Comparison of ENCODE assay signal across 19 cellular contexts in genomic region chr4:177464026-177464425, GRCh38. TPM values are rescaled to one million over a fixed set of nuclear protein-coding genes. Genes with fewer than 3 reads are reported as not detected.
A peak's percentile ranks its signal among the peaks of the same experiment; 100 is the strongest.
DNase-seq lines count a peak whose midpoint lies in the region; ATAC-seq, FAIRE-seq and TF ChIP-seq lines count a peak whose summit lies in the region.
"Had no signal": no experiment of that assay in that cellular context is flagged by ENCODE, and none has a peak within 500 bp of the region (broad histone marks: within the 10 kb centered on the region; RNA-seq: fewer than 3 reads in every experiment).

No MANE protein-coding gene starts in this region.

- H3K79me2 ChIP-seq in GM23338 (replicated peaks; ENCODE audit: insufficient read depth) (no peaks in the 10 kb centered on the region), astrocyte (ENCODE audit: insufficient read depth, low read length) (no peaks in the 10 kb centered on the region), trophoblast cell (ENCODE audit: control insufficient read depth, insufficient read depth, low read length, poor library complexity) (no peaks in the 10 kb centered on the region)

- H3F3A ChIP-seq in GM23338 (replicated peaks; ENCODE audit: low read depth): no peaks in the 10 kb centered on the region

- no peaks in the 10 kb centered on the region for H3K79me1 ChIP-seq in trophoblast cell (ENCODE audit: low read length)

- no peak overlapping the region for H3K18ac ChIP-seq in trophoblast cell (ENCODE audit: low read length)

- no peaks in the 10 kb centered on the region for H3K36me3 ChIP-seq in GM23338 (ENCODE audit: insufficient read depth)
- H3K36me3 ChIP-seq in RWPE2 (ENCODE audit: low read depth): no peaks in the 10 kb centered on the region
- H3K36me3 ChIP-seq in astrocyte (ENCODE audit: insufficient read depth, low read length): no peaks in the 10 kb centered on the region
- H3K36me3 ChIP-seq in trophoblast cell (ENCODE audit: control insufficient read depth in 1 of 2, insufficient read depth in 2 of 2, low read length in 2 of 2): no peaks in the 10 kb centered on the region
- H3K36me3 ChIP-seq: SJCRH30 had no signal

- TF ChIP-seq CTCF in GM23338 (conservative IDR thresholded peaks at IDR 0.05; ENCODE audit: low read depth in 2 of 2): no peak
- TF ChIP-seq CTCF in RWPE2 (IDR thresholded peaks at IDR 0.05; ENCODE audit: poor library complexity, severe bottlenecking): no peak
- no peak for TF ChIP-seq CTCF in astrocyte (IDR thresholded peaks at IDR 0.05; ENCODE audit: insufficient read depth, low read depth, low read length)
- no peak for TF ChIP-seq CTCF in lower leg skin (IDR thresholded peaks at IDR 0.05)

- H3K4me3 ChIP-seq in GM23338: no peak overlapping the region
- no peak overlapping the region for H3K4me3 ChIP-seq in RWPE2 (ENCODE audit: severe bottlenecking)
- no peak overlapping the region for H3K4me3 ChIP-seq in astrocyte (ENCODE audit: insufficient read depth, low read depth, low read length)
- H3K4me3 ChIP-seq in trophoblast cell (ENCODE audit: low read depth, low read length): no peak overlapping the region
- H3K4me3 ChIP-seq in lower leg skin (ENCODE audit: low read depth, poor library complexity, severe bottlenecking): no peak overlapping the region
- H3K4me3 ChIP-seq: SJCRH30 had no signal

- H4K12ac ChIP-seq in trophoblast cell (ENCODE audit: low read depth, low read length): no peak overlapping the region

- peaks cover 3% of the 10 kb centered on the region for H3K27me3 Mint-ChIP-seq in GM23338 (ENCODE audit: insufficient read depth, low read depth, poor library complexity)
- no peaks in the 10 kb centered on the region for H3K27me3 Mint-ChIP-seq in astrocyte (ENCODE audit: low read depth, unreplicated experiment)
- H3K27me3 Mint-ChIP-seq: CD8-positive, alpha-beta memory T cell had no signal

- H4K91ac ChIP-seq in trophoblast cell (ENCODE audit: low read depth, low read length): no peak overlapping the region

- no peaks in the 10 kb centered on the region for H3K9me2 ChIP-seq in GM23338 (ENCODE audit: insufficient read depth)

- no peak overlapping the region for H2BK5ac ChIP-seq in trophoblast cell (ENCODE audit: low read depth, low read length, poor library complexity)

- FAIRE-seq in astrocyte (lab: Jason Lieb, UNC): no peak
- FAIRE-seq: GM19239, HepG2 had no signal

- H3K9me3 Mint-ChIP-seq in GM23338 (no peaks in the 10 kb centered on the region), astrocyte (ENCODE audit: unreplicated experiment) (no peaks in the 10 kb centered on the region)
- H3K9me3 Mint-ChIP-seq: CD8-positive, alpha-beta memory T cell had no signal

- TF ChIP-seq POLR2A in lower leg skin (IDR thresholded peaks at IDR 0.05): no peak

- no peaks in the 10 kb centered on the region for H3K27me3 ChIP-seq in GM23338 (ENCODE audit: insufficient read depth)
- no peaks in the 10 kb centered on the region for H3K27me3 ChIP-seq in RWPE2 (ENCODE audit: insufficient read depth, poor library complexity, severe bottlenecking)
- no peaks in the 10 kb centered on the region for H3K27me3 ChIP-seq in astrocyte (ENCODE audit: insufficient read depth, low read length)
- H3K27me3 ChIP-seq in trophoblast cell (ENCODE audit: insufficient read depth, low read length): no peaks in the 10 kb centered on the region
- H3K27me3 ChIP-seq: SJCRH30 had no signal

- no peak overlapping the region for H3K23ac ChIP-seq in trophoblast cell (ENCODE audit: low read length)

- H3K4me2 ChIP-seq in GM23338 (0 out of 2 replicates have a peak overlapping the region, but pooled peaks have one; percentile 7), astrocyte (ENCODE audit: low read length) (peak overlapping the region; percentile 21), trophoblast cell (ENCODE audit: low read length) (no peak overlapping the region)

- H3K36me3 Mint-ChIP-seq in GM23338 (ENCODE audit: low read depth) (no peaks in the 10 kb centered on the region), astrocyte (ENCODE audit: low read depth, unreplicated experiment) (no peaks in the 10 kb centered on the region)

- peak overlapping the region; percentile 66 for H3K27ac Mint-ChIP-seq in GM23338
- no peak overlapping the region for H3K27ac Mint-ChIP-seq in astrocyte (ENCODE audit: unreplicated experiment)
- H3K27ac Mint-ChIP-seq: CD8-positive, alpha-beta memory T cell had no signal

- H3K27ac ChIP-seq in GM23338 (ENCODE audit: low read depth) (no peak overlapping the region), RWPE2 (ENCODE audit: poor library complexity, severe bottlenecking) (no peak overlapping the region), astrocyte (ENCODE audit: low read depth, low read length) (no peak overlapping the region), trophoblast cell (ENCODE audit: low read depth, low read length) (no peak overlapping the region)
- H3K27ac ChIP-seq: SJCRH30 had no signal

- H3K4ac ChIP-seq in trophoblast cell (ENCODE audit: low read depth, low read length): no peak overlapping the region

- H3K4me1 Mint-ChIP-seq in GM23338: peaks cover 9% of the 10 kb centered on the region
- peaks cover 5% of the 10 kb centered on the region for H3K4me1 Mint-ChIP-seq in astrocyte (ENCODE audit: low read depth, unreplicated experiment)
- H3K4me1 Mint-ChIP-seq: CD8-positive, alpha-beta memory T cell had no signal

- H2AFZ ChIP-seq in GM23338: no peak overlapping the region
- H2AFZ ChIP-seq in astrocyte (ENCODE audit: low read depth, low read length): no peak overlapping the region
- no peak overlapping the region for H2AFZ ChIP-seq in trophoblast cell (ENCODE audit: insufficient read depth, low read length, poor library complexity)

- H3K9ac ChIP-seq in astrocyte (ENCODE audit: low read length) (no peak overlapping the region), trophoblast cell (ENCODE audit: low read length) (no peak overlapping the region)

- H4K20me1 ChIP-seq in GM23338 (replicated peaks; ENCODE audit: insufficient read depth) (no peaks in the 10 kb centered on the region), astrocyte (ENCODE audit: insufficient read depth, low read length) (no peaks in the 10 kb centered on the region)

- H3K14ac ChIP-seq in trophoblast cell (ENCODE audit: low read length): no peak overlapping the region

- no peak overlapping the region for H2BK12ac ChIP-seq in trophoblast cell (ENCODE audit: low read length)

- no peak overlapping the region for H2AK5ac ChIP-seq in trophoblast cell (ENCODE audit: low read length)

- H3K4me1 ChIP-seq in GM23338 (ENCODE audit: insufficient read depth) (no peaks in the 10 kb centered on the region), RWPE2 (ENCODE audit: insufficient read depth, poor library complexity, severe bottlenecking) (peaks cover 7% of the 10 kb centered on the region), astrocyte (ENCODE audit: insufficient read depth, low read length) (peaks cover 5% of the 10 kb centered on the region), trophoblast cell (ENCODE audit: control insufficient read depth in 1 of 2, insufficient read depth in 2 of 2, low read length in 2 of 2) (no peaks in the 10 kb centered on the region)
- H3K4me1 ChIP-seq: SJCRH30 had no signal

- no CpG with 5 or more reads among the region's 4 CpGs for WGBS in trophoblast cell (ENCODE audit: extremely low coverage, insufficient coverage, insufficient read length)
- WGBS in lower leg skin, 2 donors: 74 to 75% methylated on average over 4 of the region's 4 CpGs

- ATAC-seq in GM23338: no peak
- peak; percentile 90 for ATAC-seq in RWPE2 (ENCODE audit: low read depth)
- ATAC-seq in GM18502 (IDR thresholded peaks at IDR 0.05; ENCODE audit: poor library complexity, unreplicated experiment): no peak
- ATAC-seq: HepG2 had no signal

- H4K8ac ChIP-seq in trophoblast cell (ENCODE audit: low read depth, low read length): no peak overlapping the region

- intact Hi-C loops in lower leg skin (cut with DNase I; ENCODE audit: low total_unique reads): no loop called here

- no peak overlapping the region for H3K4me3 Mint-ChIP-seq in GM23338
- no peak overlapping the region for H3K4me3 Mint-ChIP-seq in astrocyte (ENCODE audit: unreplicated experiment)
- H3K4me3 Mint-ChIP-seq: CD8-positive, alpha-beta memory T cell had no signal

- DNase-seq in GM23338 (ENCODE audit: low spot score): no peak
- no peak for DNase-seq in RWPE2 (ENCODE audit: low spot score)
- DNase-seq in astrocyte (ENCODE audit: low read depth): peak; percentile 45
- peak; percentile 30 to 77 for DNase-seq in trophoblast cell
- DNase-seq in medulla oblongata (ENCODE audit: extremely low spot score): no peak
- DNase-seq in lower leg skin (ENCODE audit: low spot score in 2 of 2): no peak
- DNase-seq: C1 segment of cervical spinal cord; CD8-positive, alpha-beta memory T cell; GOT3; KG1; NCI-H1417; NCI-H187; NCI-H2107; NCI-H510A treated with DMSO at 0.1 percent for 48 hours; NCI-H82; SJCRH30 had no signal

- H2BK120ac ChIP-seq in trophoblast cell (ENCODE audit: insufficient read depth, low read length, poor library complexity): no peak overlapping the region

- H3K9me3 ChIP-seq in RWPE2 (ENCODE audit: severe bottlenecking): no peaks in the 10 kb centered on the region
- no peaks in the 10 kb centered on the region for H3K9me3 ChIP-seq in astrocyte (ENCODE audit: insufficient read depth, low read depth, low read length)
- no peaks in the 10 kb centered on the region for H3K9me3 ChIP-seq in trophoblast cell (ENCODE audit: insufficient read depth, low read depth, low read length)
- H3K9me3 ChIP-seq: SJCRH30 had no signal

TF ChIP-seq in GM23338, 12 proteins besides CTCF, POLR2A, EP300 and RAD21:
- no peak for TF ChIP-seq EZH2 (IDR thresholded peaks at IDR 0.05; ENCODE audit: low read depth, unreplicated experiment)

RNA-seq across cellular contexts. Expression of gene AGA, which starts 21.8 kb away (rescaled TPM):
- 12.8 and 26.8 TPM in 2 replicates for total RNA-seq in GM23338 (2014; rRNA removed; shearing (Covaris generic))
- polyA plus RNA-seq in GM23338 (2016; fragmentation: Nextera tagmentation; extraction: Ambion mirVana): 4.3 and 5.5 TPM in 2 replicates
- total RNA-seq in astrocyte: 15.1 and 17.1 TPM in 2 replicates
- polyA plus RNA-seq in trophoblast cell (2013): 7.7 and 8.3 TPM in 2 replicates
- total RNA-seq in lower leg skin: 10 to 100 TPM; 25.8 to 48.1 (median 30.9) TPM

Comparison
In these comparisons a context has a peak if more than half of its experiments do, and no peak if none do; other contexts are left out.
1. DNase-seq: peak in astrocyte (single experiment) and trophoblast cell (2 of 2); none in GM23338 (single experiment), RWPE2 (single experiment), medulla oblongata (single experiment) and lower leg skin (0 of 2).